ENCODE assay signal across 12 cellular contexts in the genomic region with DNA sequence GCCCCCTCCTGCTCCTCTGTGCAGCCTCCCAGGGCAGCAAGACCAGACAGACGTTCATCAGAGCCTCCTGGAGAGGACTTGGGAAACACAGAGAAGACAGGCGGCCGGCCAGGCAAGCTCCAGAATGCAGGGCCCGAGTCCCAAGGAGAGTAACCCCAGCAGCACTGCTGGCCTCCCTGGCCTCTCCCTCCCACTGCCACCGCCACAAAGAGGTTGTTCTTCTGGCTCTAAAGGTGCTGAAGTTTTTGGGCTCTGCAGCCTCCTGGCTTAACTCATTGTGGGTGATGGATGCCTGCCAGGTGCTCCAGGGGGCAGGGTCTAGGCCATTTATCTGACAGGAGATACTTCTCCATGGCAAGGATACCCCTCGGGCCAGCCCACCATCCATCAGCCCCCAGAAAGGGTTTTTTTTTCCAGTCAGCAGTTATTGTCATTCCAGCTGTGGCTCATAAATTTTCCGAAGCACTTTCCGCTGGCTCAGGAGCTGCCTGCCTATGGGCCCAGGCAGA. TPM values are rescaled to one million over a fixed set of nuclear protein-coding genes. Genes with fewer than 3 reads are reported as not detected.
DNase-seq lines count a peak whose midpoint lies in the region; ATAC-seq, FAIRE-seq and TF ChIP-seq lines count a peak whose summit lies in the region.
"Had no signal": no experiment of that assay in that cellular context is flagged by ENCODE, and none has a peak within 500 bp of the region (broad histone marks: within the 10 kb centered on the region; RNA-seq: fewer than 3 reads in every experiment).

No MANE protein-coding gene starts in this region.

- peaks cover 8% of the 10 kb centered on the region; the same call in 1 of the 2 replicates for H3K9me3 ChIP-seq in HUES6 (ENCODE audit: control insufficient read depth, insufficient read depth, low read depth, low read length)
- H3K9me3 ChIP-seq in mesenchymal stem cell (ENCODE audit: control insufficient read depth, low read length), result no peaks in the 10 kb centered on the region
- H3K9me3 ChIP-seq: HAP-1 had no signal

- no peak for TF ChIP-seq CTCF in dorsolateral prefrontal cortex (IDR thresholded peaks at IDR 0.05 in 54 of 56, conservative IDR thresholded peaks at IDR 0.05 in 2 of 56; ENCODE audit: low read depth in 1 of 56, partially characterized antibody in 56 of 56)

- H3K18ac ChIP-seq in mesenchymal stem cell (ENCODE audit: low read depth in 1 of 2, low read length in 2 of 2), result peak overlapping the region; percentile 95 to 96

- H3K23ac ChIP-seq in mesenchymal stem cell (ENCODE audit: low read length in 2 of 2), result peak overlapping the region in 1 of 2 experiments; percentile 93

- ATAC-seq in GM21528 (IDR thresholded peaks at IDR 0.05; ENCODE audit: low FRiP score, unreplicated experiment), result no peak

- H3K4me3 ChIP-seq in HUES6 (ENCODE audit: low read depth, low read length), result no peak overlapping the region
- H3K4me3 ChIP-seq in dorsolateral prefrontal cortex, result no peak overlapping the region
- peak overlapping the region in 1 of 2 experiments; percentile 67 for H3K4me3 ChIP-seq in mesenchymal stem cell (ENCODE audit: insufficient read depth in 1 of 2, low read depth in 1 of 2, low read length in 2 of 2)
- H3K4me3 ChIP-seq: HAP-1 had no signal

- peak overlapping the region; percentile 89 for H4K8ac ChIP-seq in mesenchymal stem cell (ENCODE audit: low read length)

- H3K4me1 ChIP-seq in HUES6 (ENCODE audit: control insufficient read depth, insufficient read depth, low read length) (peaks cover 41% of the 10 kb centered on the region), mesenchymal stem cell (ENCODE audit: control insufficient read depth, insufficient read depth, low read depth, low read length) (peaks cover 48% of the 10 kb centered on the region)
- H3K4me1 ChIP-seq: HAP-1 had no signal

- no peak for FAIRE-seq in RCC 7860 (lab: Jason Lieb, UNC)

- peak overlapping the region; percentile 5; the same call in 1 of the 2 replicates for H3K27ac ChIP-seq in HUES6 (ENCODE audit: low read depth, low read length)
- peak overlapping the region in 53 of 59 donors; percentile 2 to 97 (median 72) for H3K27ac ChIP-seq in dorsolateral prefrontal cortex
- H3K27ac ChIP-seq in mesenchymal stem cell (ENCODE audit: low read length, poor library complexity, severe bottlenecking), result peak overlapping the region; percentile 99
- H3K27ac ChIP-seq in substantia nigra (ENCODE audit: low read depth, low read length, poor library complexity, severe bottlenecking), result peak overlapping the region; percentile 76
- H3K27ac ChIP-seq: C4-2B had no signal

- no peak overlapping the region for H3K4me2 ChIP-seq in mesenchymal stem cell (ENCODE audit: low read length, poor library complexity, severe bottlenecking)

- intact Hi-C loops in dorsolateral prefrontal cortex (cut with DNase I), result no loop called here

- H3K14ac ChIP-seq in mesenchymal stem cell (ENCODE audit: low read length in 2 of 2), result peak overlapping the region in 1 of 2 experiments; percentile 91

- H2AK5ac ChIP-seq in mesenchymal stem cell (ENCODE audit: low read length, severe bottlenecking), result peak overlapping the region; percentile 99

- peaks cover 29% of the 10 kb centered on the region for H3K79me1 ChIP-seq in mesenchymal stem cell (replicated peaks; ENCODE audit: low read length, poor library complexity, severe bottlenecking)

- no peak overlapping the region for H2AFZ ChIP-seq in mesenchymal stem cell (ENCODE audit: low read depth, low read length)

- DNase-seq in dorsolateral prefrontal cortex (no peak), mesenchymal stem cell (no peak), substantia nigra (lab: John Stamatoyannopoulos, UW) (peak in 7 of 49 donors; percentile 20 to 32 (median 24)), HT-29 (ENCODE audit: low spot score) (no peak), NCI-H1694 (lab: John Stamatoyannopoulos, UW) (no peak), RCC 7860 (ENCODE audit: low spot score) (no peak)
- DNase-seq: NCI-H446 treated with DMSO at 0.1 percent for 48 hours; stimulated activated CD4-positive, alpha-beta T cell treated with anti-CD3 and anti-CD28 coated beads, Interleukin-15, amount 100 ng/mL, for 24 hours had no signal

- H3K36me3 ChIP-seq in HUES6 (ENCODE audit: control insufficient read depth, insufficient read depth, low read length) (no peaks in the 10 kb centered on the region), mesenchymal stem cell (ENCODE audit: control insufficient read depth in 1 of 2, insufficient read depth in 2 of 2, low read depth in 1 of 2, low read length in 2 of 2) (peaks cover 28 to 52% of the 10 kb centered on the region in 2 experiments)

- WGBS in mesenchymal stem cell, result 19% methylated on average over 7 of the region's 8 CpGs

- peak overlapping the region; percentile 41 to 97 for H2BK12ac ChIP-seq in mesenchymal stem cell (ENCODE audit: low read length in 2 of 2)

- H2BK120ac ChIP-seq in mesenchymal stem cell (ENCODE audit: low read depth, low read length), result peak overlapping the region; percentile 58

- peak overlapping the region; percentile 97 for H4K91ac ChIP-seq in mesenchymal stem cell (ENCODE audit: low read length)

- peak overlapping the region; percentile 90 to 96 for H3K4ac ChIP-seq in mesenchymal stem cell (ENCODE audit: low read depth in 1 of 2, low read length in 2 of 2)

- H3K27me3 ChIP-seq in HUES6 (ENCODE audit: control insufficient read depth, insufficient read depth, low read length) (peaks cover 3% of the 10 kb centered on the region; the same call in 1 of the 2 replicates), dorsolateral prefrontal cortex (no peaks in the 10 kb centered on the region), mesenchymal stem cell (ENCODE audit: control insufficient read depth in 1 of 2, insufficient read depth in 1 of 2, low read length in 2 of 2) (no peaks in the 10 kb centered on the region)

- H2BK15ac ChIP-seq in mesenchymal stem cell (ENCODE audit: low read depth, poor library complexity, severe bottlenecking), result peak overlapping the region; percentile 84

- peak overlapping the region; percentile 99 for H2BK5ac ChIP-seq in mesenchymal stem cell (ENCODE audit: low read depth, low read length, poor library complexity, severe bottlenecking)

- H3K9ac ChIP-seq in HUES6 (ENCODE audit: low read length), result peak overlapping the region; percentile 4
- peak overlapping the region; percentile 57 for H3K9ac ChIP-seq in mesenchymal stem cell (ENCODE audit: low read length)

RNA-seq across cellular contexts. Expression of a gene that starts 32.0 kb away (rescaled TPM):
- 10 to 100 TPM; 32.8 to 72.7 (median 51.3) TPM for total RNA-seq in dorsolateral prefrontal cortex
- polyA plus RNA-seq in mesenchymal stem cell (2013, experiment 1 of 2), result 23.0 TPM
- polyA plus RNA-seq in mesenchymal stem cell (2013, experiment 2 of 2), result 21.0 TPM
- 39.9 and 52.7 TPM in 2 replicates for total RNA-seq in HT-29 (2014; rRNA removed; shearing (Covaris generic))

Comparison
In these comparisons a context has a peak if more than half of its experiments do, and no peak if none do; other contexts are left out.
1. H3K27ac ChIP-seq: peak in every context shown above with its lines; median percentile 99 in mesenchymal stem cell; 76 in substantia nigra; 72 in dorsolateral prefrontal cortex; 5 in HUES6.